ENCODE assay signal across 11 cellular contexts in genomic region chr10:1151071-1152033, GRCh38.
DNase-seq lines count a peak whose midpoint lies in the region; ATAC-seq, FAIRE-seq and TF ChIP-seq lines count a peak whose summit lies in the region.
"Had no signal": no experiment of that assay in that cellular context is flagged by ENCODE, and none has a peak within 500 bp of the region (broad histone marks: within the 10 kb centered on the region; RNA-seq: fewer than 3 reads in every experiment).

No MANE protein-coding gene starts in this region.

- no peak for ATAC-seq in Right ventricle myocardium superior (ENCODE audit: poor library complexity)
- ATAC-seq in upper lobe of right lung = no peak
- no peak for ATAC-seq in gastrocnemius medialis

- in situ Hi-C loops in gastrocnemius medialis (cut with MboI; ENCODE audit: low sequenced_read_pairs in 4 of 4) = no loop called here

- no peaks in the 10 kb centered on the region for H3K36me3 ChIP-seq in right atrium auricular region
- H3K36me3 ChIP-seq in upper lobe of right lung = no peaks in the 10 kb centered on the region
- no peaks in the 10 kb centered on the region for H3K36me3 ChIP-seq in gastrocnemius medialis

- DNase-seq in right atrium auricular region (ENCODE audit: low spot score) (peak; percentile 28), Right ventricle myocardium superior (no peak), RCC 7860 (ENCODE audit: low spot score) (peak; percentile 96), fibroblast of mammary gland (ENCODE audit: low read depth) (peak; percentile 13), upper lobe of right lung (peak; percentile 44), amygdala (lab: John Stamatoyannopoulos, UW) (no peak), medulla oblongata (ENCODE audit: extremely low spot score) (no peak), gastrocnemius medialis (no peak)
- DNase-seq: amniotic stem cell, NCI-H1048, NCI-H226 had no signal

- peak; percentile 97 for FAIRE-seq in RCC 7860 (lab: Jason Lieb, UNC)

- no peak for TF ChIP-seq CTCF in right atrium auricular region (IDR thresholded peaks at IDR 0.05)
- no peak for TF ChIP-seq CTCF in fibroblast of mammary gland (conservative IDR thresholded peaks at IDR 0.05; ENCODE audit: control insufficient read depth, insufficient read depth, low read depth, low read length)
- TF ChIP-seq CTCF in upper lobe of right lung (IDR thresholded peaks at IDR 0.05) = no peak
- no peak for TF ChIP-seq CTCF in gastrocnemius medialis (IDR thresholded peaks at IDR 0.05 in 4 of 5, conservative IDR thresholded peaks at IDR 0.05 in 1 of 5)

- H3K9me3 ChIP-seq in right atrium auricular region (peaks cover 0 to 4% of the 10 kb centered on the region in 2 donors), upper lobe of right lung (no peaks in the 10 kb centered on the region), gastrocnemius medialis (peaks cover 0 to 2% (median 0%) of the 10 kb centered on the region in 3 donors)

- no peak overlapping the region for H3K27ac ChIP-seq in right atrium auricular region
- H3K27ac ChIP-seq in upper lobe of right lung = no peak overlapping the region
- H3K27ac ChIP-seq in gastrocnemius medialis = no peak overlapping the region

- H3K27me3 ChIP-seq in right atrium auricular region (no peaks in the 10 kb centered on the region), upper lobe of right lung (no peaks in the 10 kb centered on the region), gastrocnemius medialis (no peaks in the 10 kb centered on the region)

- no peak for TF ChIP-seq POLR2A in gastrocnemius medialis (IDR thresholded peaks at IDR 0.05)

- H3K4me1 ChIP-seq in right atrium auricular region = peaks cover 0 to 7% of the 10 kb centered on the region in 2 donors
- no peaks in the 10 kb centered on the region for H3K4me1 ChIP-seq in upper lobe of right lung
- no peaks in the 10 kb centered on the region for H3K4me1 ChIP-seq in gastrocnemius medialis

- H3K4me3 ChIP-seq in right atrium auricular region (no peak overlapping the region), fibroblast of mammary gland (ENCODE audit: control insufficient read depth, low read depth, low read length) (no peak overlapping the region), upper lobe of right lung (no peak overlapping the region), gastrocnemius medialis (no peak overlapping the region)

- intact Hi-C loops in Right ventricle myocardium superior (cut with DNase I) = no loop called here
- intact Hi-C loops in upper lobe of right lung (cut with DNase I) = no loop called here
- intact Hi-C loops in gastrocnemius medialis (cut with DNase I; ENCODE audit: low total_unique reads) = no loop called here

Comparison
In these comparisons a context has a peak if more than half of its experiments do, and no peak if none do; other contexts are left out.
1. DNase-seq: peak in right atrium auricular region (single experiment), RCC 7860 (single experiment), fibroblast of mammary gland (single experiment) and upper lobe of right lung (single experiment); none in Right ventricle myocardium superior (single experiment), amygdala (0 of 56), medulla oblongata (single experiment) and gastrocnemius medialis (0 of 2).